15 cellular contexts compared by ENCODE assay signal in the genomic region with DNA sequence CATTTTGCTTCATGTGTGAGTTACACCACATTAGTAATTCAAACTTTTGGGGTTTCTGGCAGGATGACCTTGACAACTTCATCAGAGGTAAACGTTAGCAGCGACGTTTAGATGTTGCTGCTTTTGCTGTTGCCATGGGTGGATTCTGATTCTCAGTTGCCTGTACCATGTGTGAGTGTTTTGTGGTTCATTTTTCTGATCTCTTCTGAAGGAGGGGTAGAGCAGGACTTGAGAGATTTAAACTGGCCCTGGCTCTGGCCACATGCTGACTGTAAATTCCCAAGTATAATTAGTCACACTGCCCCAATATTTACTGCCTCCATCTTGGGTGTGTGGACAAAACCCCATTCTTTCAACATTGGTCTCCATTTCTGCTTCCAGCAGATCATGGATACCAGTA.
DNase-seq lines count a peak whose midpoint lies in the region; ATAC-seq and TF ChIP-seq lines count a peak whose summit lies in the region.
"Had no signal": no experiment of that assay in that cellular context is flagged by ENCODE, and none has a peak within 500 bp of the region (broad histone marks: within the 10 kb centered on the region; RNA-seq: fewer than 3 reads in every experiment).

No MANE protein-coding gene starts in this region.

- peak overlapping the region; percentile 55; the same call in 1 of the 2 replicates for H2AFZ ChIP-seq in OCI-LY7 (ENCODE audit: low read length)

- WGBS in stomach, 5 donors = 71 to 90% (median 81%) methylated on average over 3 of the region's 3 CpGs

- H3K4me1 ChIP-seq in OCI-LY7 (ENCODE audit: insufficient read depth, low read length, poor library complexity, severe bottlenecking) (peaks cover 100% of the 10 kb centered on the region), stomach (peaks cover 38 to 89% (median 67%) of the 10 kb centered on the region in 4 donors)

- peak overlapping the region; percentile 76; the same call in 1 of the 2 replicates for H3K4me2 ChIP-seq in OCI-LY7 (ENCODE audit: low read length)

- H3K4me3 ChIP-seq in GM12865 (ENCODE audit: low read depth, low read length) (0 out of 2 replicates have a peak overlapping the region, but pooled peaks have one; percentile 68), OCI-LY7 (ENCODE audit: low read depth, low read length, poor library complexity, severe bottlenecking) (no peak overlapping the region), stomach (no peak overlapping the region)
- H3K4me3 ChIP-seq: ovary had no signal

- H3K9me3 ChIP-seq in OCI-LY7 (ENCODE audit: low read length) (no peaks in the 10 kb centered on the region), stomach (no peaks in the 10 kb centered on the region)
- H3K9me3 ChIP-seq: ovary had no signal

- H3K79me2 ChIP-seq in OCI-LY7 (ENCODE audit: insufficient read depth, low read depth, low read length) = peaks cover 16% of the 10 kb centered on the region; the same call in 1 of the 2 replicates

- H3K36me3 Mint-ChIP-seq in memory B cell = peaks cover 9% of the 10 kb centered on the region

- no peak for ATAC-seq in memory B cell (ENCODE audit: low read depth)

- H3K27me3 ChIP-seq in stomach = no peaks in the 10 kb centered on the region
- H3K27me3 ChIP-seq: ovary had no signal

- CTCF ChIA-PET in OCI-LY7 (lab: Charles Lee; ENCODE audit: unreplicated experiment) = interaction anchor here (0.5 to 2.9 kb wide), 4 partner anchors 10 to 1364 kb away, joined by 4 to 12 read pairs (median 5); no protein-coding TSS in a partner anchor

- no peaks in the 10 kb centered on the region for H4K20me1 ChIP-seq in OCI-LY7 (ENCODE audit: insufficient read depth, low read length)

- no peaks in the 10 kb centered on the region for H3K9me3 Mint-ChIP-seq in memory B cell
- H3K9me3 Mint-ChIP-seq: activated CD4-positive, alpha-beta memory T cell treated with anti-CD3 and anti-CD28 coated beads, Interleukin-2, amount 10 ng/mL, durations not matched to agents 7 days and 5 days; activated T-helper 1 cell treated with anti-CD3 and anti-CD28 coated beads, Interleukin-12 subunit alpha, Interleukin-12 subunit beta, Interleukin-2, Interleukin-4 antibody, amounts not matched to agents 30 ng/mL and 10 ng/mL and 1 ng/mL, durations not matched to agents 14 hours and 24 hours and 36 hours had no signal

- H3K9me2 ChIP-seq in OCI-LY7 (ENCODE audit: insufficient read depth, low read length) = no peaks in the 10 kb centered on the region

- peak overlapping the region; percentile 46 for H3K4me3 Mint-ChIP-seq in memory B cell
- H3K4me3 Mint-ChIP-seq: activated CD4-positive, alpha-beta memory T cell treated with anti-CD3 and anti-CD28 coated beads, Interleukin-2, amount 10 ng/mL, durations not matched to agents 7 days and 5 days; activated T-helper 1 cell treated with anti-CD3 and anti-CD28 coated beads, Interleukin-12 subunit alpha, Interleukin-12 subunit beta, Interleukin-2, Interleukin-4 antibody, amounts not matched to agents 30 ng/mL and 10 ng/mL and 1 ng/mL, durations not matched to agents 14 hours and 24 hours and 36 hours had no signal

- peak overlapping the region; percentile 100 for H3K27ac ChIP-seq in OCI-LY7 (ENCODE audit: low read depth, low read length, poor library complexity, severe bottlenecking)
- peak overlapping the region in 4 of 5 donors; percentile 81 to 88 (median 83) for H3K27ac ChIP-seq in stomach
- H3K27ac ChIP-seq: ovary had no signal

- TF ChIP-seq CTCF in GM12865 (IDR thresholded peaks at IDR 0.05; ENCODE audit: insufficient read depth, low read depth, low read length, missing control alignments) (no peak), OCI-LY7 (conservative IDR thresholded peaks at IDR 0.05; ENCODE audit: low read length) (no peak), stomach (IDR thresholded peaks at IDR 0.05) (no peak)

- DNase-seq in GM12865 (ENCODE audit: low read depth) (no peak), OCI-LY7 (ENCODE audit: low spot score) (no peak), memory B cell (ENCODE audit: low spot score in 2 of 2) (no peak), stomach (no peak), NCI-H526 (lab: John Stamatoyannopoulos, UW) (no peak), NCI-H1694 (lab: John Stamatoyannopoulos, UW) (no peak), NCI-H146 (lab: John Stamatoyannopoulos, UW) (no peak)
- DNase-seq: activated CD4-positive, alpha-beta memory T cell treated with anti-CD3 and anti-CD28 coated beads, Interleukin-2, amount 10 ng/mL, durations not matched to agents 7 days and 5 days; erythroblast; head of caudate nucleus; kidney; NCI-H1436 treated with DMSO at 0.1 percent for 48 hours; NCI-H446; ovary had no signal

- TF ChIP-seq POLR2A in stomach (IDR thresholded peaks at IDR 0.05) = no peak

- no peak for TF ChIP-seq EP300 in stomach (IDR thresholded peaks at IDR 0.05)

- POLR2A ChIA-PET in OCI-LY7 (lab: Charles Lee) = interaction anchor here (0.6 to 10.3 kb wide), 11 partner anchors 10 to 249 kb away, joined by 3 to 119 read pairs (median 5); no protein-coding TSS in a partner anchor

- intact Hi-C loops in OCI-LY7 (cut with micrococcal nuclease; ENCODE audit: unreplicated experiment) (loop anchor here (2.0 to 10.0 kb wide), 3 partner anchors 261 to 965 kb away; partner anchors contain the start of genes BORCS5 and MANSC1), stomach (cut with DNase I; ENCODE audit: low total_unique reads) (no loop called here)

- no peaks in the 10 kb centered on the region for H3K36me3 ChIP-seq in OCI-LY7 (ENCODE audit: insufficient read depth, low read length)
- H3K36me3 ChIP-seq in stomach = peaks cover 0 to 18% (median 5%) of the 10 kb centered on the region in 4 donors
- H3K36me3 ChIP-seq: ovary had no signal

- peak overlapping the region; percentile 95 for H3K27ac Mint-ChIP-seq in memory B cell
- H3K27ac Mint-ChIP-seq: activated CD4-positive, alpha-beta memory T cell treated with anti-CD3 and anti-CD28 coated beads, Interleukin-2, amount 10 ng/mL, durations not matched to agents 7 days and 5 days; activated T-helper 1 cell treated with anti-CD3 and anti-CD28 coated beads, Interleukin-12 subunit alpha, Interleukin-12 subunit beta, Interleukin-2, Interleukin-4 antibody, amounts not matched to agents 30 ng/mL and 10 ng/mL and 1 ng/mL, durations not matched to agents 14 hours and 24 hours and 36 hours had no signal

- peaks cover 56% of the 10 kb centered on the region for H3K4me1 Mint-ChIP-seq in memory B cell

- no TSS peak for BruUV-seq in OCI-LY7 (replicated peaks; lab: Mats Ljungman, UMichigan)

- no peaks in the 10 kb centered on the region for H3K27me3 Mint-ChIP-seq in memory B cell
- H3K27me3 Mint-ChIP-seq: activated CD4-positive, alpha-beta memory T cell treated with anti-CD3 and anti-CD28 coated beads, Interleukin-2, amount 10 ng/mL, durations not matched to agents 7 days and 5 days had no signal
